In the genomic region with DNA sequence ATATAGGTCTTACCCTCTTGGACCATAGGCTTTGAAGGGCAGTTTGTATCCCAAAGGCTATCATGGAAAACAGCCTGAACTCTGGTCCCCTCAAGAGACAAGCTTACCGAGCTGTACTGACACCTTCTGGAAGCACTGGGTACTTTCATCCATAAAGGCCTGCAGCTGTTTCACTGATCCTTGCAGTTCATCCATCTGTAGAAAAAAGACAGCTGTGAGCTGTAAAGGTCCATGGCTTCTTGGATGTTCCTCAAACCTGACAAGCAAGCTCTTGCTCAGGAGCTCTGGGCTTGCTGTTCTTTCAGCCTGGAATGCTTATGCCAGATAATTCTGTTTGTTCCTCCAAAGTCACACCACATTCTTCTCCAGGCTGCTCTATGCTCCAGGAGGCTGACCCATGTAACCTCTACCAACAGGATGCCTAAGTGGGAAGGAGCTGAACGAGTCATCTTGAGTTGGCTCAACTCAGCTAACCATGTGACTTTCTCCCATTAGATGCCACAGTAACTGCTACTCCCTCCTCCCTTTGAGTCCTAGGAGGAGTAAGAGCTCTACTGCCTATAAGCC, we compare ENCODE assay signal across 8 cellular contexts. TPM values are rescaled to one million over a fixed set of nuclear protein-coding genes. Genes with fewer than 3 reads are reported as not detected.
DNase-seq lines count a peak whose midpoint lies in the region; TF ChIP-seq lines count a peak whose summit lies in the region.

No MANE protein-coding gene starts in this region.

- H3K4me2 ChIP-seq in smooth muscle cell, result no peak overlapping the region

- H3K79me2 ChIP-seq in smooth muscle cell (ENCODE audit: low read depth), result no peaks in the 10 kb centered on the region

- no peaks in the 10 kb centered on the region for H3K9me3 ChIP-seq in smooth muscle cell (replicated peaks; ENCODE audit: low read depth)

- no peaks in the 10 kb centered on the region for H4K20me1 ChIP-seq in smooth muscle cell (ENCODE audit: low read depth)

- DNase-seq in NCI-H2107 treated with DMSO at 0.1 percent for 48 hours (lab: John Stamatoyannopoulos, UW; ENCODE audit: unreplicated experiment) (peak; percentile 39), NCI-H2107 (lab: John Stamatoyannopoulos, UW) (no peak), NB4 (ENCODE audit: low read depth) (peak; percentile 75), SW 1271 (lab: John Stamatoyannopoulos, UW) (peak; percentile 45 to 87), brain pericyte (ENCODE audit: low read depth, low spot score) (peak; percentile 61), immature natural killer cell (peak; percentile 40 to 57 (median 42)), smooth muscle cell (lab: John Stamatoyannopoulos, UW; ENCODE audit: unreplicated experiment) (no peak), GM19240 (ENCODE audit: insufficient read length, low spot score) (no peak)

- H3K27me3 Mint-ChIP-seq in immature natural killer cell (ENCODE audit: low read depth in 3 of 3), result no peaks in the 10 kb centered on the region

- H2AFZ ChIP-seq in smooth muscle cell (ENCODE audit: low read depth), result no peak overlapping the region

- no peak overlapping the region for H3K27ac ChIP-seq in smooth muscle cell (ENCODE audit: low read depth)

- WGBS in smooth muscle cell (ENCODE audit: low lambda C conversion rate), result 34% methylated on average over 2 of the region's 2 CpGs

- H3K9ac ChIP-seq in smooth muscle cell (ENCODE audit: low read depth), result no peak overlapping the region

- peak overlapping the region in 1 of 6 donors; percentile 50 for H3K27ac Mint-ChIP-seq in immature natural killer cell

- TF ChIP-seq POLR2A in NB4 (IDR thresholded peaks at IDR 0.05; ENCODE audit: extremely low read depth, insufficient read length), result no peak

- H3K4me3 ChIP-seq in NB4 (ENCODE audit: low read depth, low read length), result no peak overlapping the region
- no peak overlapping the region for H3K4me3 ChIP-seq in smooth muscle cell

- no peaks in the 10 kb centered on the region for H3K27me3 ChIP-seq in smooth muscle cell (ENCODE audit: low read depth)

- H3K9me3 Mint-ChIP-seq in immature natural killer cell, result no peaks in the 10 kb centered on the region

- TF ChIP-seq CTCF in NB4 (IDR thresholded peaks at IDR 0.05; ENCODE audit: low read depth, low read length) (peak; percentile 78), smooth muscle cell (IDR thresholded peaks at IDR 0.05; ENCODE audit: borderline replicate concordance, insufficient read depth, poor library complexity, severe bottlenecking) (peak; percentile 53)

- H3K36me3 Mint-ChIP-seq in immature natural killer cell, result peaks cover 0 to 26% (median 18%) of the 10 kb centered on the region in 3 donors

- no peak overlapping the region for H3K4me3 Mint-ChIP-seq in immature natural killer cell

- H3K4me1 Mint-ChIP-seq in immature natural killer cell, result peaks cover 7 to 12% of the 10 kb centered on the region in 2 donors

- H3K4me1 ChIP-seq in smooth muscle cell (ENCODE audit: low read depth), result no peaks in the 10 kb centered on the region

- H3K36me3 ChIP-seq in smooth muscle cell (ENCODE audit: low read depth), result peaks cover 10% of the 10 kb centered on the region

- no peaks in the 10 kb centered on the region for H3F3A ChIP-seq in smooth muscle cell (ENCODE audit: low read depth)

RNA-seq across cellular contexts. Expression of a gene that starts 8.8 kb away (rescaled TPM):
- polyA plus RNA-seq in immature natural killer cell (10 to 100 TPM; 44.9 to 57.7 (median 50.3) TPM), smooth muscle cell (13.4 and 18.7 TPM in 2 replicates)
- 14.6 and 16.3 TPM in 2 replicates for total RNA-seq in smooth muscle cell

RNA-seq across cellular contexts. Expression of a gene that starts 18.8 kb away (rescaled TPM):
- polyA plus RNA-seq in immature natural killer cell, result 10 to 100 TPM in 2 of 3 donors, 1 to 10 TPM in 1; 9.5 to 15.8 (median 11.9) TPM
- 17.0 and 23.0 TPM in 2 replicates for total RNA-seq in smooth muscle cell
- polyA plus RNA-seq in smooth muscle cell, result 15.1 and 17.4 TPM in 2 replicates

Comparison
In these comparisons a context has a peak if more than half of its experiments do, and no peak if none do; other contexts are left out.
1. DNase-seq: peak in NCI-H2107 treated with DMSO at 0.1 percent for 48 hours (single experiment), NB4 (single experiment), SW 1271 (2 of 2), brain pericyte (single experiment) and immature natural killer cell (3 of 3); none in NCI-H2107 (single experiment), smooth muscle cell (single experiment) and GM19240 (single experiment).